Comparison of ENCODE assay signal across 8 cellular contexts in genomic region chr7:92835851-92836488, GRCh38. TPM values are rescaled to one million over a fixed set of nuclear protein-coding genes. Genes with fewer than 3 reads are reported as not detected.
DNase-seq lines count a peak whose midpoint lies in the region; ATAC-seq and TF ChIP-seq lines count a peak whose summit lies in the region.

No MANE protein-coding gene starts in this region.

- intact Hi-C loops in A673 (cut with micrococcal nuclease; ENCODE audit: unreplicated experiment): loop anchor here (2.0 kb wide), 1 partner anchor 219 kb away; no protein-coding TSS in a partner anchor

- TF ChIP-seq RAD21 in SK-N-SH (IDR thresholded peaks at IDR 0.05; ENCODE audit: low read length): no peak

- H3F3A ChIP-seq in SK-N-SH (replicated peaks; ENCODE audit: insufficient read depth): peaks cover 31% of the 10 kb centered on the region

- H3K4me2 ChIP-seq in SK-N-SH: peak overlapping the region; percentile 91

- POLR2A ChIA-PET in A673 (lab: Charles Lee; ENCODE audit: low non-redundant PET): no interaction called here
- POLR2A ChIA-PET in SK-N-SH (lab: Yijun Ruan, JAX): no interaction called here

- H3K36me3 ChIP-seq in A673 (ENCODE audit: insufficient read depth, low read length, poor library complexity, severe bottlenecking) (no peaks in the 10 kb centered on the region), H7 (replicated peaks; ENCODE audit: control insufficient read depth, insufficient read depth, low read length) (no peaks in the 10 kb centered on the region), SK-N-SH (replicated peaks in 1 of 2; ENCODE audit: control insufficient read depth in 1 of 2, insufficient read depth in 2 of 2, low read length in 1 of 2) (peaks cover 13 to 18% of the 10 kb centered on the region in 2 experiments), iPS-20b (ENCODE audit: insufficient read depth, low read depth, low read length) (no peaks in the 10 kb centered on the region)

- H3K4me3 ChIP-seq in A673 (ENCODE audit: low read depth, low read length, poor library complexity, severe bottlenecking): peak overlapping the region; percentile 83
- H3K4me3 ChIP-seq in H7 (ENCODE audit: insufficient read depth, low read depth, low read length): peak overlapping the region; percentile 86
- H3K4me3 ChIP-seq in SK-N-SH (ENCODE audit: low read depth in 2 of 2, low read length in 1 of 2): peak overlapping the region; percentile 80 to 88
- H3K4me3 ChIP-seq in astrocyte of the spinal cord (ENCODE audit: low read depth, low read length): peak overlapping the region; percentile 93
- peak overlapping the region; percentile 77 for H3K4me3 ChIP-seq in iPS-20b (ENCODE audit: low read length)

- DNase-seq in A673 (ENCODE audit: low spot score): peak; percentile 26
- peak; percentile 27 for DNase-seq in H7
- DNase-seq in SK-N-SH: peak; percentile 49
- peak; percentile 45 for DNase-seq in astrocyte of the spinal cord (ENCODE audit: low read depth, low spot score)
- DNase-seq in stimulated activated CD4-positive, alpha-beta T cell treated with anti-CD3 and anti-CD28 coated beads, Interleukin-1b, Interleukin-23, amount 100 ng/mL, for 48 hours: peak; percentile 48

- peaks cover 52% of the 10 kb centered on the region for H3K79me2 ChIP-seq in SK-N-SH (ENCODE audit: insufficient read depth)

- no peaks in the 10 kb centered on the region for H4K20me1 ChIP-seq in SK-N-SH (ENCODE audit: insufficient read depth)

- CTCF ChIA-PET in A673 (lab: Charles Lee) (interaction anchor here (0.6 kb wide), 1 partner anchor 69 kb away, joined by 6 read pairs; no protein-coding TSS in a partner anchor), SK-N-SH (lab: Yijun Ruan, JAX) (interaction anchor here (1.0 to 3.3 kb wide), 5 partner anchors 39 to 308 kb away, joined by 3 to 28 read pairs (median 4); partner anchors contain the start of genes PEX1 and RBM48)

- H2AFZ ChIP-seq in SK-N-SH (ENCODE audit: low read depth): peak overlapping the region; percentile 57; the same call in 1 of the 2 replicates

- WGBS in SK-N-SH (ENCODE audit: low lambda C conversion rate): under 1% methylated on average over 30 of the region's 32 CpGs

- TF ChIP-seq CTCF in A673 (conservative IDR thresholded peaks at IDR 0.05; ENCODE audit: low read depth, low read length) (no peak), SK-N-SH (IDR thresholded peaks at IDR 0.05) (no peak), astrocyte of the spinal cord (IDR thresholded peaks at IDR 0.05; ENCODE audit: low read depth, low read length) (no peak)

- in situ Hi-C loops in astrocyte of the spinal cord (cut with HindIII; ENCODE audit: low sequenced_read_pairs): no loop called here

- H3K9ac ChIP-seq in SK-N-SH (peak overlapping the region; percentile 95), iPS-20b (ENCODE audit: low read depth, low read length) (peak overlapping the region; percentile 43; the same call in 1 of the 2 replicates)

- no peaks in the 10 kb centered on the region for H3K9me3 ChIP-seq in A673 (ENCODE audit: low read depth, low read length, poor library complexity, severe bottlenecking)
- no peaks in the 10 kb centered on the region for H3K9me3 ChIP-seq in SK-N-SH
- H3K9me3 ChIP-seq in iPS-20b (ENCODE audit: insufficient read depth, low read depth, low read length): no peaks in the 10 kb centered on the region

- no peaks in the 10 kb centered on the region for H3K9me2 ChIP-seq in SK-N-SH

- H3K4me1 ChIP-seq in A673 (ENCODE audit: insufficient read depth, low read length, poor library complexity, severe bottlenecking) (peaks cover 5% of the 10 kb centered on the region), SK-N-SH (ENCODE audit: control insufficient read depth in 1 of 2, insufficient read depth in 2 of 2, low read depth in 1 of 2, low read length in 1 of 2) (peaks cover 7 to 21% of the 10 kb centered on the region in 2 experiments; a peak in 2 of 4 replicates), iPS-20b (ENCODE audit: insufficient read depth, low read length) (peaks cover 14% of the 10 kb centered on the region; the same call in 1 of the 2 replicates)

- no TSS peak for BruUV-seq in A673 (replicated peaks; lab: Mats Ljungman, UMichigan)

- H3K27me3 ChIP-seq in A673 (replicated peaks; ENCODE audit: insufficient read depth, low read depth, low read length, poor library complexity) (peaks cover 42% of the 10 kb centered on the region), H7 (ENCODE audit: control insufficient read depth, insufficient read depth, low read length) (peaks cover 26% of the 10 kb centered on the region; the same call in 1 of the 2 replicates), SK-N-SH (ENCODE audit: insufficient read depth) (no peaks in the 10 kb centered on the region), iPS-20b (ENCODE audit: insufficient read depth, low read length) (peaks cover 50% of the 10 kb centered on the region)

- H3K27ac ChIP-seq in A673 (ENCODE audit: low read depth, low read length, poor library complexity, severe bottlenecking) (no peak overlapping the region), SK-N-SH (ENCODE audit: low read depth in 2 of 2, low read length in 1 of 2) (peak overlapping the region; percentile 95 to 96), iPS-20b (ENCODE audit: low read length) (no peak overlapping the region)

- no peak for TF ChIP-seq EP300 in SK-N-SH (IDR thresholded peaks at IDR 0.05; ENCODE audit: borderline replicate concordance in 1 of 2, low read depth in 1 of 2, low read length in 1 of 2)

- ATAC-seq in GM19324 (IDR thresholded peaks at IDR 0.05; ENCODE audit: low FRiP score, unreplicated experiment) (no peak), HG03442 (IDR thresholded peaks at IDR 0.05; ENCODE audit: unreplicated experiment) (no peak)

TF ChIP-seq in SK-N-SH, 30 proteins besides CTCF, POLR2A, EP300 and RAD21:
- peak; percentile 26 for TF ChIP-seq POLR2AphosphoS5 (IDR thresholded peaks at IDR 0.05; ENCODE audit: low read depth, low read length)
- no peak for TF ChIP-seq USF2 (IDR thresholded peaks at IDR 0.05; ENCODE audit: borderline replicate concordance, low read depth, low read length)
- TF ChIP-seq FOXM1 (IDR thresholded peaks at IDR 0.05; ENCODE audit: low read depth): no peak
- TF ChIP-seq PBX3 (IDR thresholded peaks at IDR 0.05): 0 out of 2 replicates have a peak, but pooled peaks have one; percentile 8
- TF ChIP-seq FOSL2 (IDR thresholded peaks at IDR 0.05; ENCODE audit: borderline replicate concordance, low read depth): 0 out of 2 replicates have a peak, but pooled peaks have one; percentile 0
- TF ChIP-seq MAX (IDR thresholded peaks at IDR 0.05; ENCODE audit: low read depth): no peak
- TF ChIP-seq MXI1 (IDR thresholded peaks at IDR 0.05; ENCODE audit: low read depth, low read length): 0 out of 2 replicates have a peak, but pooled peaks have one; percentile 54
- no peak; the same call in 1 of the 2 replicates for TF ChIP-seq RXRA (IDR thresholded peaks at IDR 0.05; ENCODE audit: borderline replicate concordance, low read depth)
- TF ChIP-seq YY1 (IDR thresholded peaks at IDR 0.05; ENCODE audit: low read depth): no peak
- no peak for TF ChIP-seq RFX5 (IDR thresholded peaks at IDR 0.05; ENCODE audit: low read length)

RNA-seq across cellular contexts. Expression of gene CDK6, which starts 0.4 kb away (rescaled TPM):
- total RNA-seq in A673 (2021): 10.0 and 10.5 TPM in 2 replicates
- 32.1 and 48.6 TPM in 2 replicates for total RNA-seq in H7 (2014; rRNA removed; shearing (Covaris generic))
- polyA plus RNA-seq in SK-N-SH (2012; rRNA removed): 30.3 and 33.2 TPM in 2 replicates
- 29.6 and 31.5 TPM in 2 replicates for polyA plus RNA-seq in SK-N-SH (2012; cell fraction: cytosol; rRNA removed)
- polyA plus RNA-seq in SK-N-SH (2012; cell fraction: nucleus; rRNA removed): 53.3 and 69.9 TPM in 2 replicates

Comparison
In these comparisons a context has a peak if more than half of its experiments do, and no peak if none do; other contexts are left out.
1. H3K27ac ChIP-seq: peak in SK-N-SH (2 of 2); none in A673 (single experiment) and iPS-20b (single experiment).
2. Peak in every context shown above with its lines, with median percentiles within 50 percentile points of each other: DNase-seq and H3K4me3 ChIP-seq.